Comparison of ENCODE assay signal across 17 cellular contexts in the genomic region with DNA sequence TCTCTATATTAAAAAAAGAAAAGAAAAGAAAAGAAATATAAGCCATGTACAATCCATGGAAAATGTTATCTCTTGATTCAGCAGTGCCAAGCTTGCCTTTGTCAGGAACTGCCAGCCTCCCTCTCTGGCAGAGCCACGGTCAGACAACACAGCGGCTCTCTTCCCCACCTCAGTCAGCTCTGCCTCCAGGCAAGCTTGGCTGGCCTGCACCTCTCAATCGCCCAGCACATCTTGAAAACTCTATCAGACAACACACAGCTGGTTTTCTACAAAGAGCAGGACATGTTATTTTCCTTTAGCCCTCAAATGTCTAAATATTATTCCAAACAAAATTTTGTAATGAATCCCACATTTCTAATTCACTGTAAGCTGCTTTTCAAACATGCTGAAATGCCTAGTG. TPM values are rescaled to one million over a fixed set of nuclear protein-coding genes. Genes with fewer than 3 reads are reported as not detected.
DNase-seq lines count a peak whose midpoint lies in the region; ATAC-seq and TF ChIP-seq lines count a peak whose summit lies in the region.
"Had no signal": no experiment of that assay in that cellular context is flagged by ENCODE, and none has a peak within 500 bp of the region (broad histone marks: within the 10 kb centered on the region; RNA-seq: fewer than 3 reads in every experiment).

No MANE protein-coding gene starts in this region.

- H3K9me3 ChIP-seq in CD4-positive, CD25-positive, alpha-beta regulatory T cell (ENCODE audit: control insufficient read depth in 2 of 2, low read length in 2 of 2) = no peaks in the 10 kb centered on the region
- H3K9me3 ChIP-seq in IMR-90 (ENCODE audit: control insufficient read depth, insufficient read depth, low read length) = no peaks in the 10 kb centered on the region
- H3K9me3 ChIP-seq in RWPE2 (ENCODE audit: severe bottlenecking) = no peaks in the 10 kb centered on the region
- no peaks in the 10 kb centered on the region for H3K9me3 ChIP-seq in hepatocyte (ENCODE audit: low read depth)
- H3K9me3 ChIP-seq: HAP-1 had no signal

- no peak for TF ChIP-seq RAD21 in IMR-90 (IDR thresholded peaks at IDR 0.05; ENCODE audit: low read length)

- peaks cover 0 to 13% (median 9%) of the 10 kb centered on the region in 4 donors for H3K4me1 Mint-ChIP-seq in CD4-positive, CD25-positive, alpha-beta regulatory T cell
- H3K4me1 Mint-ChIP-seq: IgD-negative memory B cell had no signal

- no peak overlapping the region for H3K27ac ChIP-seq in CD4-positive, CD25-positive, alpha-beta regulatory T cell (ENCODE audit: insufficient read depth, low read length, poor library complexity, severe bottlenecking)
- H3K27ac ChIP-seq in IMR-90 (ENCODE audit: insufficient read depth, low read length) (no peak overlapping the region), RWPE2 (ENCODE audit: poor library complexity, severe bottlenecking) (no peak overlapping the region), hepatocyte (no peak overlapping the region)

- no peak overlapping the region for H2AK5ac ChIP-seq in IMR-90 (ENCODE audit: low read depth, low read length)

- WGBS in IMR-90 (ENCODE audit: extremely low coverage in 2 of 2, insufficient read length in 1 of 2), 2 experiments = 20% methylated on average over 1 of the region's 3 CpGs; no CpG with 5 or more reads in 1 of the 2 experiments
- WGBS in hepatocyte (ENCODE audit: low lambda C conversion rate, missing lambda C conversion rate) = 52% methylated on average over 3 of the region's 3 CpGs

- no peak overlapping the region for H3K4ac ChIP-seq in IMR-90 (ENCODE audit: low read depth, low read length)

- no peak overlapping the region for H2BK15ac ChIP-seq in IMR-90 (ENCODE audit: low read depth, low read length)

- no peaks in the 10 kb centered on the region for H3K79me1 ChIP-seq in IMR-90 (ENCODE audit: low read depth in 1 of 2, low read length in 2 of 2)

- no peak overlapping the region; the same call in 1 of the 2 replicates for H3K14ac ChIP-seq in IMR-90 (replicated peaks; ENCODE audit: low read depth, low read length)

- H3K9me1 ChIP-seq in IMR-90 (ENCODE audit: insufficient read depth, low read length) = no peaks in the 10 kb centered on the region

- H2AFZ ChIP-seq in IMR-90 (replicated peaks; ENCODE audit: low read length, poor library complexity) = peak overlapping the region; percentile 4
- no peak overlapping the region for H2AFZ ChIP-seq in hepatocyte

- no peak for DNase-seq in CD4-positive, CD25-positive, alpha-beta regulatory T cell
- DNase-seq in IMR-90 = peak; percentile 27
- DNase-seq in RWPE2 (ENCODE audit: low spot score) = no peak
- peak; percentile 13 for DNase-seq in hepatocyte (ENCODE audit: low spot score)
- DNase-seq in activated CD4-positive, CD25-positive, alpha-beta regulatory T cell treated with anti-CD3 and anti-CD28 coated beads, Interleukin-2, amount 50 U/mL, for 72 hours = no peak
- DNase-seq in NCI-H146 (lab: John Stamatoyannopoulos, UW) = no peak
- no peak for DNase-seq in AML-193 (lab: John Stamatoyannopoulos, UW)
- DNase-seq: DMS79 treated with DMSO at 0.1 percent for 48 hours, Kasumi-1, NCI-H187, NCI-H748 treated with DMSO at 0.1 percent for 48 hours, SHP77 treated with DMSO at 0.1 percent for 48 hours, T-helper 1 cell had no signal

- no peak overlapping the region for H3K56ac ChIP-seq in IMR-90 (ENCODE audit: extremely low read depth, insufficient read depth, low read length)

- no peaks in the 10 kb centered on the region for H3K27me3 ChIP-seq in CD4-positive, CD25-positive, alpha-beta regulatory T cell (ENCODE audit: control insufficient read depth, insufficient read depth, low read length)
- no peaks in the 10 kb centered on the region for H3K27me3 ChIP-seq in IMR-90 (ENCODE audit: control insufficient read depth, insufficient read depth, low read length)
- no peaks in the 10 kb centered on the region for H3K27me3 ChIP-seq in RWPE2 (ENCODE audit: insufficient read depth, poor library complexity, severe bottlenecking)
- H3K27me3 ChIP-seq in hepatocyte = no peaks in the 10 kb centered on the region

- H4K91ac ChIP-seq in IMR-90 (ENCODE audit: insufficient read depth, low read depth, low read length) = no peak overlapping the region

- CTCF ChIA-PET in IMR-90 (lab: Yijun Ruan, JAX) = no interaction called here

- H4K5ac ChIP-seq in IMR-90 (ENCODE audit: low read depth, low read length) = no peak overlapping the region

- H4K20me1 ChIP-seq in IMR-90 (ENCODE audit: insufficient read depth, low read length) = no peaks in the 10 kb centered on the region
- H4K20me1 ChIP-seq in hepatocyte (ENCODE audit: insufficient read depth, poor library complexity, severe bottlenecking) = no peaks in the 10 kb centered on the region

- no peaks in the 10 kb centered on the region for H3K36me3 Mint-ChIP-seq in CD4-positive, CD25-positive, alpha-beta regulatory T cell
- H3K36me3 Mint-ChIP-seq: CD14-positive monocyte, IgD-negative memory B cell had no signal

- dilution Hi-C loops in IMR-90 (cut with HindIII; ENCODE audit: low sequenced_read_pairs, unreplicated experiment) = no loop called here

- H3K9me2 ChIP-seq in hepatocyte (replicated peaks; ENCODE audit: insufficient read depth) = no peaks in the 10 kb centered on the region

- no peak overlapping the region for H2BK5ac ChIP-seq in IMR-90 (ENCODE audit: low read depth, low read length, poor library complexity, severe bottlenecking)

- no peak overlapping the region for H2BK120ac ChIP-seq in IMR-90 (ENCODE audit: low read depth, low read length)

- no peaks in the 10 kb centered on the region for H3K9me3 Mint-ChIP-seq in CD4-positive, CD25-positive, alpha-beta regulatory T cell
- H3K9me3 Mint-ChIP-seq: CD14-positive monocyte, IgD-negative memory B cell had no signal

- H2AK9ac ChIP-seq in IMR-90 (replicated peaks; ENCODE audit: low read depth, low read length, poor library complexity) = no peak overlapping the region

- no peak overlapping the region for H2BK20ac ChIP-seq in IMR-90 (ENCODE audit: low read depth, low read length)

- no peaks in the 10 kb centered on the region for H3K36me3 ChIP-seq in CD4-positive, CD25-positive, alpha-beta regulatory T cell (ENCODE audit: control insufficient read depth, insufficient read depth, low read length)
- no peaks in the 10 kb centered on the region for H3K36me3 ChIP-seq in IMR-90 (ENCODE audit: control insufficient read depth, insufficient read depth, low read length)
- H3K36me3 ChIP-seq in RWPE2 (ENCODE audit: low read depth) = no peaks in the 10 kb centered on the region
- no peaks in the 10 kb centered on the region for H3K36me3 ChIP-seq in hepatocyte (replicated peaks; ENCODE audit: insufficient read depth, low read depth)
- H3K36me3 ChIP-seq: HAP-1 had no signal

- no TSS peak for BruUV-seq in IMR-90 (replicated peaks; lab: Mats Ljungman, UMichigan)

- intact Hi-C loops in IMR-90 (cut with micrococcal nuclease) = no loop called here

- H3K27me3 Mint-ChIP-seq in CD4-positive, CD25-positive, alpha-beta regulatory T cell = peaks cover 4% of the 10 kb centered on the region
- H3K27me3 Mint-ChIP-seq: IgD-negative memory B cell had no signal

- no peak overlapping the region for H4K8ac ChIP-seq in IMR-90 (ENCODE audit: low read depth in 2 of 2, low read length in 2 of 2)

- H3K23ac ChIP-seq in IMR-90 (ENCODE audit: low read depth, low read length) = no peak overlapping the region

- TF ChIP-seq CTCF in IMR-90 (conservative IDR thresholded peaks at IDR 0.05; ENCODE audit: low read depth, low read length) (no peak), RWPE2 (IDR thresholded peaks at IDR 0.05; ENCODE audit: poor library complexity, severe bottlenecking) (no peak), hepatocyte (IDR thresholded peaks at IDR 0.05; ENCODE audit: poor library complexity) (no peak)

- peaks cover 8% of the 10 kb centered on the region for H3K4me1 ChIP-seq in CD4-positive, CD25-positive, alpha-beta regulatory T cell (ENCODE audit: control insufficient read depth, insufficient read depth, low read length, poor library complexity, severe bottlenecking)
- H3K4me1 ChIP-seq in IMR-90 (ENCODE audit: control insufficient read depth, insufficient read depth, low read length) (no peaks in the 10 kb centered on the region; the same call in 1 of the 2 replicates), RWPE2 (ENCODE audit: insufficient read depth, poor library complexity, severe bottlenecking) (no peaks in the 10 kb centered on the region), hepatocyte (ENCODE audit: insufficient read depth) (no peaks in the 10 kb centered on the region)
- H3K4me1 ChIP-seq: HAP-1 had no signal

- no peaks in the 10 kb centered on the region for H3K79me2 ChIP-seq in hepatocyte

- H3K4me3 ChIP-seq in CD4-positive, CD25-positive, alpha-beta regulatory T cell (ENCODE audit: low read depth, low read length) = no peak overlapping the region
- H3K4me3 ChIP-seq in IMR-90 (ENCODE audit: insufficient read depth, low read depth, low read length) (no peak overlapping the region), RWPE2 (ENCODE audit: severe bottlenecking) (no peak overlapping the region), hepatocyte (no peak overlapping the region)
- H3K4me3 ChIP-seq: HAP-1 had no signal

- in situ Hi-C loops in IMR-90 (cut with MboI; ENCODE audit: low sequenced_read_pairs) = no loop called here

- POLR2A ChIA-PET in IMR-90 (lab: Charles Lee; ENCODE audit: unreplicated experiment) = no interaction called here

- no peak for ATAC-seq in CD4-positive, CD25-positive, alpha-beta regulatory T cell (ENCODE audit: low read depth in 2 of 2)
- ATAC-seq in IMR-90 (ENCODE audit: low read depth) (peak; percentile 70), RWPE2 (ENCODE audit: low read depth) (0 out of 3 replicates have a peak, but pooled peaks have one; percentile 39), GM21528 (IDR thresholded peaks at IDR 0.05; ENCODE audit: low FRiP score, unreplicated experiment) (no peak)

- H3K27ac Mint-ChIP-seq in CD4-positive, CD25-positive, alpha-beta regulatory T cell = peak overlapping the region in 2 of 3 donors; percentile 51 to 67
- H3K27ac Mint-ChIP-seq: IgD-negative memory B cell had no signal

- H3K18ac ChIP-seq in IMR-90 (ENCODE audit: low read depth, low read length) = no peak overlapping the region

- no peak overlapping the region for H3K9ac ChIP-seq in IMR-90 (ENCODE audit: low read depth, low read length)

- H3K4me3 Mint-ChIP-seq in CD4-positive, CD25-positive, alpha-beta regulatory T cell = no peak overlapping the region
- H3K4me3 Mint-ChIP-seq: CD14-positive monocyte, IgD-negative memory B cell had no signal

- H3K4me2 ChIP-seq in IMR-90 (ENCODE audit: low read depth, low read length) (no peak overlapping the region; the same call in 1 of the 2 replicates), hepatocyte (no peak overlapping the region)

- no peak for TF ChIP-seq POLR2A in IMR-90 (IDR thresholded peaks at IDR 0.05; ENCODE audit: low read depth, low read length)

RNA-seq across cellular contexts. Expression of gene GCH1, which starts 20.0 kb away (rescaled TPM):
- 53.9 TPM for total RNA-seq in CD4-positive, CD25-positive, alpha-beta regulatory T cell
- polyA plus RNA-seq in CD4-positive, CD25-positive, alpha-beta regulatory T cell = 10 to 100 TPM; 41.8 to 63.0 (median 45.8) TPM
- total RNA-seq in IMR-90 (2012; rRNA removed) (0.54 and 0.56 TPM in 2 replicates), hepatocyte (29.9 and 32.2 TPM in 2 replicates)
- polyA plus RNA-seq in IMR-90 (2012; rRNA removed) (0.50 and 0.74 TPM in 2 replicates), hepatocyte (11.1 and 19.3 TPM in 2 replicates)
- 0.24 and 0.49 TPM in 2 replicates for polyA plus RNA-seq in IMR-90 (2012; cell fraction: cytosol; rRNA removed)
- polyA plus RNA-seq in IMR-90 (2012; cell fraction: nucleus; rRNA removed; ENCODE audit: low replicate concordance) = 0.18 and 0.71 TPM in 2 replicates

Comparison
In these comparisons a context has a peak if more than half of its experiments do, and no peak if none do; other contexts are left out.
1. ATAC-seq: peak in IMR-90 (single experiment) and RWPE2 (single experiment); none in CD4-positive, CD25-positive, alpha-beta regulatory T cell (0 of 2) and GM21528 (single experiment).
2. DNase-seq: peak in IMR-90 (single experiment) and hepatocyte (single experiment); none in CD4-positive, CD25-positive, alpha-beta regulatory T cell (0 of 3), RWPE2 (single experiment), activated CD4-positive, CD25-positive, alpha-beta regulatory T cell treated with anti-CD3 and anti-CD28 coated beads, Interleukin-2, amount 50 U/mL, for 72 hours (single experiment), NCI-H146 (single experiment) and AML-193 (0 of 2).
3. RNA of gene GCH1, which starts 20.0 kb away (total RNA-seq): 53.9 TPM in CD4-positive, CD25-positive, alpha-beta regulatory T cell (single experiment) and 29.9 to 32.2 TPM in hepatocyte; 0.54 to 0.56 TPM in IMR-90; every median in the first group is over 10 times any median in the second.